In genomic region chr1:11714831-11715574, GRCh38 we compare ENCODE assay signal across 21 cellular contexts. TPM values are rescaled to one million over a fixed set of nuclear protein-coding genes. Genes with fewer than 3 reads are reported as not detected.
DNase-seq lines count a peak whose midpoint lies in the region; ATAC-seq and TF ChIP-seq lines count a peak whose summit lies in the region.
"Had no signal": no experiment of that assay in that cellular context is flagged by ENCODE, and none has a peak within 500 bp of the region (broad histone marks: within the 10 kb centered on the region; RNA-seq: fewer than 3 reads in every experiment).

No MANE protein-coding gene starts in this region.

- H3K36me3 ChIP-seq in BE2C (no peaks in the 10 kb centered on the region), WERI-Rb-1 (peaks cover 12% of the 10 kb centered on the region), neuronal stem cell (replicated peaks in 1 of 2; ENCODE audit: control insufficient read depth in 2 of 2, insufficient read depth in 2 of 2, low read length in 2 of 2) (peaks cover 1 to 78% of the 10 kb centered on the region in 2 donors), smooth muscle cell (ENCODE audit: low read depth) (no peaks in the 10 kb centered on the region)
- H3K36me3 ChIP-seq: SJCRH30 had no signal

- H3F3A ChIP-seq in smooth muscle cell (ENCODE audit: low read depth), result no peaks in the 10 kb centered on the region

- H3K27me3 ChIP-seq in BE2C, result no peaks in the 10 kb centered on the region
- no peaks in the 10 kb centered on the region for H3K27me3 ChIP-seq in WERI-Rb-1 (ENCODE audit: insufficient read depth, low read depth, severe bottlenecking)
- H3K27me3 ChIP-seq in neuronal stem cell (ENCODE audit: control insufficient read depth in 3 of 3, insufficient read depth in 3 of 3, low read depth in 1 of 3, low read length in 3 of 3), result no peaks in the 10 kb centered on the region
- no peaks in the 10 kb centered on the region for H3K27me3 ChIP-seq in smooth muscle cell (ENCODE audit: low read depth)
- H3K27me3 ChIP-seq: SJCRH30 had no signal

- H2AFZ ChIP-seq in neuronal stem cell (ENCODE audit: low read length) (no peak overlapping the region), smooth muscle cell (ENCODE audit: low read depth) (no peak overlapping the region)

- H3K23ac ChIP-seq in neuronal stem cell (ENCODE audit: low read depth, low read length, poor library complexity), result no peak overlapping the region

- H3K4me1 ChIP-seq in BE2C, result no peaks in the 10 kb centered on the region
- H3K4me1 ChIP-seq in neuronal stem cell (ENCODE audit: control insufficient read depth in 2 of 2, insufficient read depth in 1 of 2, low read depth in 1 of 2, low read length in 2 of 2), result no peaks in the 10 kb centered on the region
- H3K4me1 ChIP-seq in smooth muscle cell (ENCODE audit: low read depth), result no peaks in the 10 kb centered on the region
- H3K4me1 ChIP-seq: SJCRH30 had no signal

- H3K27ac ChIP-seq in WERI-Rb-1 (peak overlapping the region; percentile 10; the same call in 1 of the 2 replicates), neuronal stem cell (replicated peaks; ENCODE audit: low read length) (no peak overlapping the region), smooth muscle cell (ENCODE audit: low read depth) (no peak overlapping the region)
- H3K27ac ChIP-seq: C4-2B, SJCRH30 had no signal

- H3K4me3 ChIP-seq in BE2C (ENCODE audit: low read depth, low read length) (no peak overlapping the region), WERI-Rb-1 (ENCODE audit: low read depth, low read length) (no peak overlapping the region), fibroblast of the aortic adventitia (ENCODE audit: low read depth, low read length) (no peak overlapping the region), neuronal stem cell (ENCODE audit: low read length in 2 of 2) (no peak overlapping the region), smooth muscle cell (no peak overlapping the region)
- H3K4me3 ChIP-seq: SJCRH30 had no signal

- H3K9me3 ChIP-seq in BE2C, result no peaks in the 10 kb centered on the region
- H3K9me3 ChIP-seq in WERI-Rb-1 (ENCODE audit: severe bottlenecking), result no peaks in the 10 kb centered on the region
- H3K9me3 ChIP-seq in neuronal stem cell (replicated peaks in 1 of 2; ENCODE audit: control insufficient read depth in 2 of 2, insufficient read depth in 1 of 2, low read depth in 1 of 2, low read length in 2 of 2), result no peaks in the 10 kb centered on the region
- H3K9me3 ChIP-seq in smooth muscle cell (replicated peaks; ENCODE audit: low read depth), result no peaks in the 10 kb centered on the region
- H3K9me3 ChIP-seq: SJCRH30 had no signal

- no peaks in the 10 kb centered on the region for H3K79me2 ChIP-seq in smooth muscle cell (ENCODE audit: low read depth)

- H2BK5ac ChIP-seq in neuronal stem cell (ENCODE audit: low read length), result no peak overlapping the region

- H4K91ac ChIP-seq in neuronal stem cell (ENCODE audit: low read depth, low read length, poor library complexity), result no peak overlapping the region

- DNase-seq in BE2C (peak; percentile 31), WERI-Rb-1 (peak; percentile 63), fibroblast of the aortic adventitia (ENCODE audit: low read depth) (peak; percentile 13), neuronal stem cell (ENCODE audit: low spot score) (no peak), smooth muscle cell (lab: John Stamatoyannopoulos, UW; ENCODE audit: unreplicated experiment) (no peak), OCI-M2 (lab: John Stamatoyannopoulos, UW; ENCODE audit: unreplicated experiment) (no peak)
- DNase-seq: 8988T; CD8-positive, alpha-beta memory T cell; EL; H7; KG1; NCI-H1092; NCI-H1436; NCI-H2029; NCI-H345; NCI-H774; SJCRH30 had no signal

- H3K9ac ChIP-seq in neuronal stem cell (ENCODE audit: low read depth, low read length, poor library complexity), result peak overlapping the region; percentile 21
- no peak overlapping the region for H3K9ac ChIP-seq in smooth muscle cell (ENCODE audit: low read depth)

- no peak overlapping the region for H3K4ac ChIP-seq in neuronal stem cell (ENCODE audit: low read length)

- peak overlapping the region; percentile 33 for H3K14ac ChIP-seq in neuronal stem cell (ENCODE audit: low read length)

- WGBS in neuronal stem cell (ENCODE audit: extremely low coverage in 2 of 2, insufficient read length in 2 of 2, insufficient replicate concordance in 1 of 2), 2 donors, result no CpG with 5 or more reads among the region's 24 CpGs
- WGBS in smooth muscle cell (ENCODE audit: low lambda C conversion rate), result 89% methylated on average over 24 of the region's 24 CpGs

- H4K8ac ChIP-seq in neuronal stem cell (ENCODE audit: low read depth, low read length), result no peak overlapping the region

- H4K20me1 ChIP-seq in smooth muscle cell (ENCODE audit: low read depth), result no peaks in the 10 kb centered on the region

- H3K4me2 ChIP-seq in neuronal stem cell (ENCODE audit: insufficient read depth, low read length, poor library complexity, severe bottlenecking) (no peak overlapping the region), smooth muscle cell (no peak overlapping the region)

- no peak overlapping the region for H2AK5ac ChIP-seq in neuronal stem cell (ENCODE audit: low read depth, low read length)

- no peak for ATAC-seq in HG02588 (IDR thresholded peaks at IDR 0.05; ENCODE audit: unreplicated experiment)
- no peak for ATAC-seq in HG02884 (IDR thresholded peaks at IDR 0.05; ENCODE audit: unreplicated experiment)

- H2BK15ac ChIP-seq in neuronal stem cell (ENCODE audit: low read length), result no peak overlapping the region

- H2BK120ac ChIP-seq in neuronal stem cell (ENCODE audit: low read depth, low read length), result no peak overlapping the region

- no peaks in the 10 kb centered on the region for H3K79me1 ChIP-seq in neuronal stem cell (ENCODE audit: low read depth, low read length)

- no peak overlapping the region for H3K18ac ChIP-seq in neuronal stem cell (ENCODE audit: low read length)

- no peak for TF ChIP-seq CTCF in BE2C (IDR thresholded peaks at IDR 0.05; ENCODE audit: low read depth, low read length)
- TF ChIP-seq CTCF in WERI-Rb-1 (IDR thresholded peaks at IDR 0.05; ENCODE audit: low read depth, low read length), result no peak
- TF ChIP-seq CTCF in fibroblast of the aortic adventitia (IDR thresholded peaks at IDR 0.05; ENCODE audit: insufficient read depth, low read length), result no peak
- TF ChIP-seq CTCF in smooth muscle cell (IDR thresholded peaks at IDR 0.05; ENCODE audit: borderline replicate concordance, insufficient read depth, poor library complexity, severe bottlenecking), result no peak

- no peak overlapping the region for H2BK12ac ChIP-seq in neuronal stem cell (ENCODE audit: low read length)

RNA-seq across cellular contexts. Expression of gene AGTRAP, which starts 20.9 kb away (rescaled TPM):
- 8.3 TPM for polyA plus RNA-seq in BE2C (2012; ENCODE audit: insufficient read depth, insufficient read length, low read depth)
- total RNA-seq in fibroblast of the aortic adventitia (ENCODE audit: low replicate concordance), result 15.0 and 49.4 TPM in 2 replicates
- 40.4 TPM for polyA plus RNA-seq in neuronal stem cell (2013, experiment 1 of 2)
- polyA plus RNA-seq in neuronal stem cell (2013, experiment 2 of 2), result 41.2 TPM
- total RNA-seq in smooth muscle cell, result 30.9 and 32.0 TPM in 2 replicates
- polyA plus RNA-seq in smooth muscle cell, result 67.8 and 76.8 TPM in 2 replicates

RNA-seq across cellular contexts. Expression of gene DRAXIN, which starts 23.5 kb away (rescaled TPM):
- polyA plus RNA-seq in BE2C (2012; ENCODE audit: insufficient read depth, insufficient read length, low read depth), result 0.09 TPM
- total RNA-seq in fibroblast of the aortic adventitia (ENCODE audit: low replicate concordance) (2.4 TPM in 1 of 2 replicates, not detected in the other), smooth muscle cell (0.09 TPM in 1 of 2 replicates, not detected in the other)
- 9.5 TPM for polyA plus RNA-seq in neuronal stem cell (2013, experiment 1 of 2)
- 9.7 TPM for polyA plus RNA-seq in neuronal stem cell (2013, experiment 2 of 2)
- polyA plus RNA-seq in smooth muscle cell, result 0.15 and 0.27 TPM in 2 replicates

RNA-seq across cellular contexts. Expression of gene MAD2L2, which starts 34.1 kb away (rescaled TPM):
- polyA plus RNA-seq in BE2C (2012; ENCODE audit: insufficient read depth, insufficient read length, low read depth), result 84.5 TPM
- 17.6 and 33.1 TPM in 2 replicates for total RNA-seq in fibroblast of the aortic adventitia (ENCODE audit: low replicate concordance)
- polyA plus RNA-seq in neuronal stem cell (2013, experiment 1 of 2), result 132 TPM
- 126 TPM for polyA plus RNA-seq in neuronal stem cell (2013, experiment 2 of 2)
- total RNA-seq in smooth muscle cell, result 34.0 and 46.0 TPM in 2 replicates
- 81.2 and 87.4 TPM in 2 replicates for polyA plus RNA-seq in smooth muscle cell

RNA-seq across cellular contexts. Expression of gene C1orf167, which starts 47.0 kb away (rescaled TPM):
- 2.3 TPM for polyA plus RNA-seq in BE2C (2012; ENCODE audit: insufficient read depth, insufficient read length, low read depth)
- total RNA-seq in fibroblast of the aortic adventitia (ENCODE audit: low replicate concordance) (0.36 TPM in 1 of 2 replicates, not detected in the other), smooth muscle cell (not detected in 2 replicates)
- 0.77 TPM for polyA plus RNA-seq in neuronal stem cell (2013, experiment 1 of 2)
- 0.60 TPM for polyA plus RNA-seq in neuronal stem cell (2013, experiment 2 of 2)
- polyA plus RNA-seq in smooth muscle cell, result 0.70 TPM in 1 of 2 replicates, not detected in the other
- total RNA-seq: CD8-positive, alpha-beta memory T cell; HT1080; SJCRH30 had no signal

RNA-seq across cellular contexts. Expression of gene FBXO6, which starts 51.0 kb away (rescaled TPM):
- 2.1 TPM for polyA plus RNA-seq in BE2C (2012; ENCODE audit: insufficient read depth, insufficient read length, low read depth)
- total RNA-seq in fibroblast of the aortic adventitia (ENCODE audit: low replicate concordance) (3.4 and 4.5 TPM in 2 replicates), smooth muscle cell (4.3 and 7.4 TPM in 2 replicates)
- polyA plus RNA-seq in neuronal stem cell (2013, experiment 1 of 2), result 1.4 TPM
- polyA plus RNA-seq in neuronal stem cell (2013, experiment 2 of 2), result 1.5 TPM
- 12.8 and 13.2 TPM in 2 replicates for polyA plus RNA-seq in smooth muscle cell
- total RNA-seq: SJCRH30 had no signal

Comparison
In these comparisons a context has a peak if more than half of its experiments do, and no peak if none do; other contexts are left out.
1. DNase-seq: peak in BE2C (single experiment), WERI-Rb-1 (single experiment) and fibroblast of the aortic adventitia (single experiment); none in neuronal stem cell (single experiment), smooth muscle cell (single experiment) and OCI-M2 (single experiment).